ENCODE assay signal across 21 cellular contexts in genomic region chr12:113610698-113611097, GRCh38.
"Had no signal": no experiment of that assay in that cellular context is flagged by ENCODE, and none has a peak within 500 bp of the region (broad histone marks: within the 10 kb centered on the region; RNA-seq: fewer than 3 reads in every experiment).

No MANE protein-coding gene starts in this region.

- H3K79me2 ChIP-seq: parathyroid adenoma had no signal

- H3K9ac ChIP-seq: parathyroid adenoma had no signal

- H3K4me1 ChIP-seq: body of pancreas, parathyroid adenoma, upper lobe of right lung had no signal

- H3K4me1 Mint-ChIP-seq: T-helper 17 cell had no signal

- H3K4me3 Mint-ChIP-seq: activated CD4-positive, alpha-beta memory T cell treated with anti-CD3 and anti-CD28 coated beads for 36 hours; activated T-cell treated with anti-CD3 and anti-CD28 coated beads, Interleukin-2, amount 50 U/mL, for 72 hours; natural killer cell treated with Interleukin-12 subunit alpha and Interleukin-12 subunit beta and Interleukin-15 and Interleukin-18, amount 100 ng/mL, for 72 hours; T-helper 17 cell had no signal

- DNase-seq: activated CD4-positive, alpha-beta memory T cell treated with anti-CD3 and anti-CD28 coated beads for 36 hours; activated CD4-positive, alpha-beta T cell treated with anti-CD3 and anti-CD28 coated beads for 4 hours; activated CD4-positive, CD25-positive, alpha-beta regulatory T cell; activated effector memory CD4-positive, alpha-beta T cell treated with Interleukin-2 at 50 U/mL for 16 hours; activated naive CD4-positive, alpha-beta T cell treated with anti-CD3 and anti-CD28 coated beads, Interleukin-2, amount 50 U/mL, for 16 hours; activated T-cell treated with anti-CD3 and anti-CD28 coated beads, Interleukin-2, amount 50 U/mL, for 72 hours; anterior cingulate cortex; body of pancreas; effector CD8-positive, alpha-beta T cell; hippocampal formation; nucleus accumbens; right cardiac atrium; stimulated activated CD4-positive, alpha-beta T cell treated with anti-CD3 and anti-CD28 coated beads, Interleukin-12 subunit alpha, Interleukin-12 subunit beta, amount 100 ng/mL, for 4 hours; stimulated activated CD4-positive, alpha-beta T cell treated with anti-CD3 and anti-CD28 coated beads, Interleukin-4, amount 100 ng/mL, for 4 hours; stimulated activated naive CD8-positive, alpha-beta T cell treated with anti-CD3 and anti-CD28 coated beads, Interleukin-15, Interleukin-2, amounts not matched to agents 100 U/mL and 50 U/mL, for 24 hours; SW 1271; T-helper 17 cell; upper lobe of right lung had no signal

- H3K9me3 Mint-ChIP-seq: natural killer cell treated with Interleukin-12 subunit alpha and Interleukin-12 subunit beta and Interleukin-15 and Interleukin-18, amount 100 ng/mL, for 72 hours had no signal

- H3K27ac Mint-ChIP-seq: activated CD4-positive, alpha-beta memory T cell treated with anti-CD3 and anti-CD28 coated beads for 36 hours; activated T-cell treated with anti-CD3 and anti-CD28 coated beads, Interleukin-2, amount 50 U/mL, for 72 hours; natural killer cell treated with Interleukin-12 subunit alpha and Interleukin-12 subunit beta and Interleukin-15 and Interleukin-18, amount 100 ng/mL, for 72 hours; T-helper 17 cell had no signal

- H3K4me3 ChIP-seq: body of pancreas, cardiac muscle cell, upper lobe of right lung had no signal

- H3K36me3 ChIP-seq: cardiac muscle cell, upper lobe of right lung had no signal

- H3K27ac ChIP-seq: body of pancreas, cardiac muscle cell, parathyroid adenoma, upper lobe of right lung had no signal

- H2AFZ ChIP-seq: parathyroid adenoma had no signal

- H3K36me3 Mint-ChIP-seq: activated CD4-positive, alpha-beta memory T cell treated with anti-CD3 and anti-CD28 coated beads for 36 hours had no signal

- H3K9me3 ChIP-seq: body of pancreas, upper lobe of right lung had no signal
